ENCODE assay signal across 22 cellular contexts in genomic region chr16:15439102-15439501, GRCh38. TPM values are rescaled to one million over a fixed set of nuclear protein-coding genes. Genes with fewer than 3 reads are reported as not detected.
"Had no signal": no experiment of that assay in that cellular context is flagged by ENCODE, and none has a peak within 500 bp of the region (broad histone marks: within the 10 kb centered on the region; RNA-seq: fewer than 3 reads in every experiment).

No MANE protein-coding gene starts in this region.

- H3K27me3 ChIP-seq: gastrocnemius medialis, sigmoid colon had no signal

- H3K36me3 ChIP-seq: gastrocnemius medialis, sigmoid colon, upper lobe of right lung had no signal

- H3K9me3 Mint-ChIP-seq: activated naive CD4-positive, alpha-beta T cell treated with anti-CD3 and anti-CD28 coated beads, Interleukin-2, amount 50 U/mL, for 72 hours; activated T-helper 17 cell treated with anti-CD3 and anti-CD28 coated beads, Interleukin-2, amount 50 U/mL, for 72 hours; memory B cell; nephron; stimulated activated naive B cell treated with anti-CD40 and anti-IgM and Interleukin-4, amounts not matched to agents 10 μg/mL and 1 μg/mL and 100 μg/mL, for 72 hours had no signal

- H3K27ac ChIP-seq: upper lobe of right lung had no signal

- H3K4me3 Mint-ChIP-seq: activated CD8-positive, alpha-beta T cell treated with anti-CD3 and anti-CD28 coated beads, Interleukin-2, amount 10 ng/mL, durations not matched to agents 7 days and 5 days; activated T-helper 17 cell treated with anti-CD3 and anti-CD28 coated beads, Interleukin-2, amount 50 U/mL, for 72 hours; memory B cell; nephron; stimulated activated naive B cell treated with anti-CD40 and anti-IgM and Interleukin-4, amounts not matched to agents 10 μg/mL and 1 μg/mL and 100 μg/mL, for 72 hours had no signal

- H3K27ac Mint-ChIP-seq: activated CD8-positive, alpha-beta T cell treated with anti-CD3 and anti-CD28 coated beads, Interleukin-2, amount 10 ng/mL, durations not matched to agents 7 days and 5 days; activated T-helper 17 cell treated with anti-CD3 and anti-CD28 coated beads, Interleukin-2, amount 50 U/mL, for 72 hours; memory B cell; stimulated activated naive B cell treated with anti-CD40 and anti-IgM and Interleukin-4, amounts not matched to agents 10 μg/mL and 1 μg/mL and 100 μg/mL, for 72 hours had no signal

- H3K9me3 ChIP-seq: gastrocnemius medialis, sigmoid colon, upper lobe of right lung had no signal

- FAIRE-seq: islet of Langerhans had no signal

- H3K4me3 ChIP-seq: gastrocnemius medialis, sigmoid colon, upper lobe of right lung had no signal

- DNase-seq: activated CD4-positive, alpha-beta T cell treated with anti-CD3 and anti-CD28 coated beads for 1 hour; activated CD4-positive, alpha-beta T cell treated with anti-CD3 and anti-CD28 coated beads, Interleukin-2, amount 50 U/mL, for 1 hour; activated CD8-positive, alpha-beta T cell treated with anti-CD3 and anti-CD28 coated beads, Interleukin-2, amount 10 ng/mL, durations not matched to agents 7 days and 5 days; amygdala; dermis blood vessel endothelial cell; effector memory CD4-positive, alpha-beta T cell; gastrocnemius medialis; left cardiac atrium; nucleus accumbens; sigmoid colon; stimulated activated CD4-positive, alpha-beta T cell treated with anti-CD3 and anti-CD28 coated beads, Interleukin-2, amount 100 ng/mL, for 48 hours; stimulated activated CD8-positive, alpha-beta memory T cell treated with anti-CD3 and anti-CD28 coated beads, Interleukin-4, amount 100 ng/mL, for 48 hours; stimulated activated naive B cell treated with anti-CD40 and anti-IgM and Interleukin-4, amounts not matched to agents 10 μg/mL and 1 μg/mL and 100 μg/mL, for 72 hours; T-helper 9 cell; upper lobe of right lung had no signal

- ATAC-seq: activated CD8-positive, alpha-beta T cell treated with anti-CD3 and anti-CD28 coated beads, Interleukin-2, amount 10 ng/mL, durations not matched to agents 7 days and 5 days; activated naive CD4-positive, alpha-beta T cell treated with anti-CD3 and anti-CD28 coated beads, Interleukin-2, amount 50 U/mL, for 72 hours; activated T-helper 17 cell treated with anti-CD3 and anti-CD28 coated beads, Interleukin-2, amount 50 U/mL, for 72 hours; stimulated activated naive B cell treated with anti-CD40 and anti-IgM and Interleukin-4, amounts not matched to agents 10 μg/mL and 1 μg/mL and 100 μg/mL, for 72 hours; upper lobe of right lung had no signal

RNA-seq across cellular contexts. Expression of gene MPV17L, which starts 43.5 kb away (rescaled TPM):
- total RNA-seq: activated CD8-positive, alpha-beta T cell treated with anti-CD3 and anti-CD28 coated beads, Interleukin-2, amount 10 ng/mL, durations not matched to agents 7 days and 5 days; activated naive CD4-positive, alpha-beta T cell treated with anti-CD3 and anti-CD28 coated beads, Interleukin-2, amount 50 U/mL, for 72 hours; activated T-helper 17 cell treated with anti-CD3 and anti-CD28 coated beads, Interleukin-2, amount 50 U/mL, for 72 hours; myocyte; T-helper 1 cell treated with Interleukin-12 subunit alpha and Interleukin-12 subunit beta and Interleukin-4 antibody, amounts not matched to agents 30 ng/mL and 1 ng/mL, for 36 hours had no signal
